In genomic region chr3:106183762-106184391, GRCh38 we compare ENCODE assay signal across 10 cellular contexts.
DNase-seq lines count a peak whose midpoint lies in the region; ATAC-seq and TF ChIP-seq lines count a peak whose summit lies in the region.
"Had no signal": no experiment of that assay in that cellular context is flagged by ENCODE, and none has a peak within 500 bp of the region (broad histone marks: within the 10 kb centered on the region; RNA-seq: fewer than 3 reads in every experiment).

No MANE protein-coding gene starts in this region.

- CTCF ChIA-PET in CD8-positive, alpha-beta memory T cell (lab: Charles Lee): no interaction called here

- H3K36me3 Mint-ChIP-seq in CD8-positive, alpha-beta memory T cell: peaks cover 0 to 8% (median 0%) of the 10 kb centered on the region in 3 donors

- ATAC-seq in GM21723 (IDR thresholded peaks at IDR 0.05; ENCODE audit: unreplicated experiment): peak; percentile 53
- ATAC-seq in HG03442 (IDR thresholded peaks at IDR 0.05; ENCODE audit: unreplicated experiment): no peak

- no peaks in the 10 kb centered on the region for H3K27me3 ChIP-seq in CD8-positive, alpha-beta memory T cell (ENCODE audit: insufficient read depth, low read length, poor library complexity, severe bottlenecking)
- H3K27me3 ChIP-seq in SJCRH30: no peaks in the 10 kb centered on the region
- H3K27me3 ChIP-seq: cardiac muscle cell had no signal

- peak overlapping the region; percentile 18 to 79 (median 70) for H3K27ac Mint-ChIP-seq in CD8-positive, alpha-beta memory T cell

- POLR2A ChIA-PET in CD8-positive, alpha-beta memory T cell (lab: Charles Lee): no interaction called here

- TF ChIP-seq CTCF in fibroblast of the aortic adventitia (IDR thresholded peaks at IDR 0.05; ENCODE audit: insufficient read depth, low read length): no peak

- H3K4me3 Mint-ChIP-seq in CD8-positive, alpha-beta memory T cell: peak overlapping the region in 5 of 7 donors; percentile 4 to 56 (median 8)

- no peaks in the 10 kb centered on the region for H3K9me3 ChIP-seq in CD8-positive, alpha-beta memory T cell (ENCODE audit: low read length)
- H3K9me3 ChIP-seq in SJCRH30 (replicated peaks): no peaks in the 10 kb centered on the region

- H3K27ac ChIP-seq in CD8-positive, alpha-beta memory T cell (ENCODE audit: low read depth, low read length): no peak overlapping the region
- no peak overlapping the region for H3K27ac ChIP-seq in SJCRH30
- H3K27ac ChIP-seq: cardiac muscle cell had no signal

- peaks cover 19% of the 10 kb centered on the region for H3K4me1 ChIP-seq in CD8-positive, alpha-beta memory T cell (ENCODE audit: insufficient read depth, low read length)
- no peaks in the 10 kb centered on the region for H3K4me1 ChIP-seq in SJCRH30

- peaks cover 42 to 67% (median 51%) of the 10 kb centered on the region in 3 donors for H3K4me1 Mint-ChIP-seq in CD8-positive, alpha-beta memory T cell

- no peak for DNase-seq in CD8-positive, alpha-beta memory T cell
- DNase-seq in NCI-H226 (peak; percentile 79), fibroblast of the aortic adventitia (ENCODE audit: low read depth) (peak; percentile 86), RKO (ENCODE audit: low spot score) (no peak), SJCRH30 (no peak)
- no peak for DNase-seq in activated CD8-positive, alpha-beta memory T cell treated with anti-CD3 and anti-CD28 coated beads, Interleukin-2, amount 50 U/mL, for 48 hours
- DNase-seq: trophoblast cell had no signal

- no peaks in the 10 kb centered on the region for H3K27me3 Mint-ChIP-seq in CD8-positive, alpha-beta memory T cell

- H3K4me3 ChIP-seq in CD8-positive, alpha-beta memory T cell (ENCODE audit: low read length): no peak overlapping the region
- no peak overlapping the region for H3K4me3 ChIP-seq in fibroblast of the aortic adventitia (ENCODE audit: low read depth, low read length)
- H3K4me3 ChIP-seq in SJCRH30: no peak overlapping the region
- H3K4me3 ChIP-seq: cardiac muscle cell had no signal

- H3K36me3 ChIP-seq in CD8-positive, alpha-beta memory T cell (ENCODE audit: insufficient read depth, low read length): no peaks in the 10 kb centered on the region
- no peaks in the 10 kb centered on the region for H3K36me3 ChIP-seq in SJCRH30
- H3K36me3 ChIP-seq: cardiac muscle cell had no signal

- no peaks in the 10 kb centered on the region for H3K9me3 Mint-ChIP-seq in CD8-positive, alpha-beta memory T cell

Comparison
In these comparisons a context has a peak if more than half of its experiments do, and no peak if none do; other contexts are left out.
1. DNase-seq: peak in NCI-H226 (single experiment) and fibroblast of the aortic adventitia (single experiment); none in CD8-positive, alpha-beta memory T cell (0 of 5), activated CD8-positive, alpha-beta memory T cell treated with anti-CD3 and anti-CD28 coated beads, Interleukin-2, amount 50 U/mL, for 48 hours (single experiment), RKO (single experiment) and SJCRH30 (0 of 2).